In genomic region chr18:62637403-62637802, GRCh38 we compare ENCODE assay signal across 21 cellular contexts.
DNase-seq lines count a peak whose midpoint lies in the region; ATAC-seq, FAIRE-seq and TF ChIP-seq lines count a peak whose summit lies in the region.
"Had no signal": no experiment of that assay in that cellular context is flagged by ENCODE, and none has a peak within 500 bp of the region (broad histone marks: within the 10 kb centered on the region; RNA-seq: fewer than 3 reads in every experiment).

No MANE protein-coding gene starts in this region.

- peak overlapping the region; percentile 40 for H2AFZ ChIP-seq in Loucy (ENCODE audit: low read length)

- no peaks in the 10 kb centered on the region for H3K4me1 ChIP-seq in Loucy (ENCODE audit: insufficient read depth, low read length, poor library complexity, severe bottlenecking)
- H3K4me1 ChIP-seq in mucosa of descending colon (ENCODE audit: low read depth), result no peaks in the 10 kb centered on the region
- H3K4me1 ChIP-seq: SJCRH30 had no signal

- no peak overlapping the region for H3K9ac ChIP-seq in Loucy (ENCODE audit: low read depth, low read length, poor library complexity, severe bottlenecking)

- no peaks in the 10 kb centered on the region for H4K20me1 ChIP-seq in Loucy (ENCODE audit: insufficient read depth, low read length, poor library complexity, severe bottlenecking)

- intact Hi-C loops in activated CD4-positive, alpha-beta memory T cell treated with anti-CD3 and anti-CD28 coated beads for 36 hours (cut with micrococcal nuclease), result no loop called here
- intact Hi-C loops in mucosa of descending colon (cut with DNase I, micrococcal nuclease), result no loop called here

- peaks cover 27% of the 10 kb centered on the region for H3K4me1 Mint-ChIP-seq in activated CD4-positive, alpha-beta memory T cell treated with anti-CD3 and anti-CD28 coated beads, Interleukin-2, amount 10 ng/mL, durations not matched to agents 7 days and 5 days
- H3K4me1 Mint-ChIP-seq in activated CD4-positive, alpha-beta memory T cell treated with anti-CD3 and anti-CD28 coated beads for 36 hours (ENCODE audit: low read depth), result peaks cover 9% of the 10 kb centered on the region
- H3K4me1 Mint-ChIP-seq in stimulated activated effector memory CD8-positive, alpha-beta T cell treated with anti-CD3 and anti-CD28 coated beads, Interleukin-12 subunit alpha, Interleukin-12 subunit beta, amount 100 ng/mL, for 72 hours, result peaks cover 14% of the 10 kb centered on the region
- H3K4me1 Mint-ChIP-seq: B cell, CD14-positive monocyte had no signal

- no peaks in the 10 kb centered on the region for H3K36me3 Mint-ChIP-seq in activated CD4-positive, alpha-beta memory T cell treated with anti-CD3 and anti-CD28 coated beads, Interleukin-2, amount 10 ng/mL, durations not matched to agents 7 days and 5 days (ENCODE audit: low read depth)
- H3K36me3 Mint-ChIP-seq in activated CD4-positive, alpha-beta memory T cell treated with anti-CD3 and anti-CD28 coated beads for 36 hours, result no peaks in the 10 kb centered on the region
- H3K36me3 Mint-ChIP-seq in stimulated activated effector memory CD8-positive, alpha-beta T cell treated with anti-CD3 and anti-CD28 coated beads, Interleukin-12 subunit alpha, Interleukin-12 subunit beta, amount 100 ng/mL, for 72 hours, result no peaks in the 10 kb centered on the region
- H3K36me3 Mint-ChIP-seq: CD14-positive monocyte had no signal

- H3K36me3 ChIP-seq in Loucy (ENCODE audit: insufficient read depth, low read length) (no peaks in the 10 kb centered on the region), bronchial epithelial cell (ENCODE audit: control insufficient read depth, insufficient read depth, low read length) (no peaks in the 10 kb centered on the region), mucosa of descending colon (ENCODE audit: low read depth) (no peaks in the 10 kb centered on the region)
- H3K36me3 ChIP-seq: SJCRH30 had no signal

- no peaks in the 10 kb centered on the region for H3F3A ChIP-seq in Loucy (ENCODE audit: low read depth)

- H3K4me3 ChIP-seq in Loucy (ENCODE audit: low read length, poor library complexity, severe bottlenecking) (no peak overlapping the region), bronchial epithelial cell (ENCODE audit: low read depth, low read length) (no peak overlapping the region), mucosa of descending colon (no peak overlapping the region)
- H3K4me3 ChIP-seq: SJCRH30 had no signal

- no peak for FAIRE-seq in bronchial epithelial cell (lab: Jason Lieb, UNC)
- FAIRE-seq: A204.1, RCC 7860 had no signal

- no peaks in the 10 kb centered on the region for H3K27me3 ChIP-seq in Loucy (ENCODE audit: insufficient read depth, low read length, poor library complexity, severe bottlenecking)
- no peaks in the 10 kb centered on the region for H3K27me3 ChIP-seq in bronchial epithelial cell (ENCODE audit: control insufficient read depth, insufficient read depth, low read length)
- H3K27me3 ChIP-seq: SJCRH30 had no signal

- no peaks in the 10 kb centered on the region for H3K9me3 Mint-ChIP-seq in activated CD4-positive, alpha-beta memory T cell treated with anti-CD3 and anti-CD28 coated beads, Interleukin-2, amount 10 ng/mL, durations not matched to agents 7 days and 5 days
- no peaks in the 10 kb centered on the region for H3K9me3 Mint-ChIP-seq in activated CD4-positive, alpha-beta memory T cell treated with anti-CD3 and anti-CD28 coated beads for 36 hours
- H3K9me3 Mint-ChIP-seq in stimulated activated effector memory CD8-positive, alpha-beta T cell treated with anti-CD3 and anti-CD28 coated beads, Interleukin-12 subunit alpha, Interleukin-12 subunit beta, amount 100 ng/mL, for 72 hours, result no peaks in the 10 kb centered on the region
- H3K9me3 Mint-ChIP-seq: HFFc6 had no signal

- POLR2A ChIA-PET in activated CD4-positive, alpha-beta memory T cell treated with anti-CD3 and anti-CD28 coated beads, Interleukin-2, amount 10 ng/mL, durations not matched to agents 7 days and 5 days (lab: Charles Lee), result interaction anchor here (1.0 kb wide), 1 partner anchor 12 kb away, joined by 3 read pairs; no protein-coding TSS in a partner anchor
- POLR2A ChIA-PET in activated CD4-positive, alpha-beta memory T cell treated with anti-CD3 and anti-CD28 coated beads for 36 hours (lab: Charles Lee), result no interaction called here

- H3K9me2 ChIP-seq in Loucy (replicated peaks; ENCODE audit: low read depth, low read length), result no peaks in the 10 kb centered on the region

- CTCF ChIA-PET in activated CD4-positive, alpha-beta memory T cell treated with anti-CD3 and anti-CD28 coated beads, Interleukin-2, amount 10 ng/mL, durations not matched to agents 7 days and 5 days (lab: Charles Lee), result no interaction called here
- CTCF ChIA-PET in activated CD4-positive, alpha-beta memory T cell treated with anti-CD3 and anti-CD28 coated beads for 36 hours (lab: Charles Lee), result interaction anchor here (0.6 to 2.1 kb wide), 6 partner anchors 11 to 345 kb away, joined by 3 to 27 read pairs (median 3); no protein-coding TSS in a partner anchor

- TF ChIP-seq CTCF in Loucy (conservative IDR thresholded peaks at IDR 0.05; ENCODE audit: low read length) (no peak), bronchial epithelial cell (IDR thresholded peaks at IDR 0.05; ENCODE audit: insufficient read depth, low read length, severe bottlenecking) (no peak), mucosa of descending colon (IDR thresholded peaks at IDR 0.05) (no peak)

- no peak overlapping the region for H3K4me3 Mint-ChIP-seq in activated CD4-positive, alpha-beta memory T cell treated with anti-CD3 and anti-CD28 coated beads, Interleukin-2, amount 10 ng/mL, durations not matched to agents 7 days and 5 days
- H3K4me3 Mint-ChIP-seq in activated CD4-positive, alpha-beta memory T cell treated with anti-CD3 and anti-CD28 coated beads for 36 hours, result no peak overlapping the region
- H3K4me3 Mint-ChIP-seq in stimulated activated effector memory CD8-positive, alpha-beta T cell treated with anti-CD3 and anti-CD28 coated beads, Interleukin-12 subunit alpha, Interleukin-12 subunit beta, amount 100 ng/mL, for 72 hours, result peak overlapping the region; percentile 20
- H3K4me3 Mint-ChIP-seq: B cell, CD14-positive monocyte, HFFc6 had no signal

- H3K9me3 ChIP-seq in Loucy (ENCODE audit: insufficient read depth, low read depth, low read length), result no peaks in the 10 kb centered on the region
- no peaks in the 10 kb centered on the region for H3K9me3 ChIP-seq in mucosa of descending colon
- H3K9me3 ChIP-seq: SJCRH30 had no signal

- no peaks in the 10 kb centered on the region for H3K79me2 ChIP-seq in Loucy (ENCODE audit: insufficient read depth, low read length)

- H3K27ac Mint-ChIP-seq in activated CD4-positive, alpha-beta memory T cell treated with anti-CD3 and anti-CD28 coated beads, Interleukin-2, amount 10 ng/mL, durations not matched to agents 7 days and 5 days, result peak overlapping the region; percentile 24
- H3K27ac Mint-ChIP-seq in activated CD4-positive, alpha-beta memory T cell treated with anti-CD3 and anti-CD28 coated beads for 36 hours, result no peak overlapping the region
- H3K27ac Mint-ChIP-seq in stimulated activated effector memory CD8-positive, alpha-beta T cell treated with anti-CD3 and anti-CD28 coated beads, Interleukin-12 subunit alpha, Interleukin-12 subunit beta, amount 100 ng/mL, for 72 hours, result peak overlapping the region; percentile 55
- H3K27ac Mint-ChIP-seq: B cell, CD14-positive monocyte, HFFc6 had no signal

- ATAC-seq in stimulated activated effector memory CD8-positive, alpha-beta T cell treated with anti-CD3 and anti-CD28 coated beads, Interleukin-12 subunit alpha, Interleukin-12 subunit beta, amount 100 ng/mL, for 72 hours, result no peak
- ATAC-seq in mucosa of descending colon, result no peak

- no peak overlapping the region for H3K4me2 ChIP-seq in Loucy (ENCODE audit: low read depth, low read length, poor library complexity, severe bottlenecking)

- no peak for DNase-seq in activated CD4-positive, alpha-beta memory T cell treated with anti-CD3 and anti-CD28 coated beads, Interleukin-2, amount 10 ng/mL, durations not matched to agents 7 days and 5 days
- DNase-seq in activated CD4-positive, alpha-beta memory T cell treated with anti-CD3 and anti-CD28 coated beads for 36 hours, result no peak
- DNase-seq in bronchial epithelial cell (ENCODE audit: low read depth), result peak; percentile 22
- no peak for DNase-seq in stimulated activated effector memory CD8-positive, alpha-beta T cell treated with anti-CD3 and anti-CD28 coated beads, Interleukin-12 subunit alpha, Interleukin-12 subunit beta, amount 100 ng/mL, for 72 hours (ENCODE audit: low spot score in 2 of 2)
- DNase-seq in mucosa of descending colon, result no peak
- no peak for DNase-seq in NCI-H2081 treated with DMSO at 0.1 percent for 48 hours (lab: John Stamatoyannopoulos, UW)
- DNase-seq: DMS79, H7, HFFc6, KBM-7, NCI-H1092, NCI-H1436, NCI-H187 treated with DMSO at 0.1 percent for 48 hours, NCI-H2227 treated with DMSO at 0.1 percent for 48 hours, NCI-H510A, SJCRH30 had no signal

- H3K27me3 Mint-ChIP-seq in activated CD4-positive, alpha-beta memory T cell treated with anti-CD3 and anti-CD28 coated beads, Interleukin-2, amount 10 ng/mL, durations not matched to agents 7 days and 5 days, result peaks cover 17% of the 10 kb centered on the region
- peaks cover 24% of the 10 kb centered on the region for H3K27me3 Mint-ChIP-seq in activated CD4-positive, alpha-beta memory T cell treated with anti-CD3 and anti-CD28 coated beads for 36 hours
